In the genomic region with DNA sequence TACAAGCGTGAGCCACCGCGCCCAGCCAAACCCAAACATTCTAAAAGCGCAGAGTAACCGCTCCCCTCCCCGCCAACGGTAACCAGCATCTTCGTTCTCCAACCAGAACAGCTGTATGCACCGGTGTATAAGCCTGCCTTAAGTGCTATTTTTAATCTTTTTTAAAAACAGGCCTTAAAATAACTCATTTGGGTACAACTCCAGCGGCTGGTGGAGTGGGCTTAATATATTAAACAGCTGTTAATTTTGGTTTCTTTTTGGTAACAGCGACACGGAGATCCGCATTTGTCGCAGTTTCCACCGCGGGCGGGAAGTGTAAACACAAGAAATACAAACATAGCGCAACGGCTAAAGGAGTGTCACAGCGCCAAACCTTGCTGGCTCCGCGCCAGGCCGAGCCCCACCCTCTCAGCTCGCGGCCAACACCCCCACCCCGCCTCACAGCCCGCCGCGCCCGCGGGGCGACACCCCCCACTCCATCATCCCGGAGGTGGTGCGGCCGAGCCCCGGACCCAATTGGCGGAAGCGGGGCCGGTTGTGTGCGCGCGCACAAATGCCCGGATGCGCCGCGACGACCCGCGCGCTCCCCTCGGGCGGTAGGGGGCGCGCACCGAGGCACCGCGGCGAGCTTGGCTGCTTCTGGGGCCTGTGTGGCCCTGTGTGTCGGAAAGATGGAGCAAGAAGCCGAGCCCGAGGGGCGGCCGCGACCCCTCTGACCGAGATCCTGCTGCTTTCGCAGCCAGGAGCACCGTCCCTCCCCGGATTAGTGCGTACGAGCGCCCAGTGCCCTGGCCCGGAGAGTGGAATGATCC, we compare ENCODE assay signal across 8 cellular contexts. TPM values are rescaled to one million over a fixed set of nuclear protein-coding genes. Genes with fewer than 3 reads are reported as not detected.
DNase-seq lines count a peak whose midpoint lies in the region; ATAC-seq and TF ChIP-seq lines count a peak whose summit lies in the region.

Gene MDM2, plus strand, starts transcription at position 602 of the 812 bp plus-strand sequence. CDS start 301 bp downstream, outside the sequence.

- peak within 1 kb of the TSS; percentile 97 for H3K27ac Mint-ChIP-seq in T-helper 17 cell

- peak within 1 kb of the TSS; percentile 98 to 99 for H3K27ac ChIP-seq in uterus

- H3K9me3 ChIP-seq in T-helper 17 cell (ENCODE audit: control insufficient read depth, low read length, poor library complexity, severe bottlenecking) (no peaks in the 10 kb centered on the region), uterus (no peaks in the 10 kb centered on the region)

- peak; percentile 71 to 89 (median 81) for TF ChIP-seq CTCF in uterus (IDR thresholded peaks at IDR 0.05)

- no peaks in the 10 kb centered on the region for H3K27me3 ChIP-seq in uterus

- H3K4me3 ChIP-seq in uterus = peak within 1 kb of the TSS; percentile 78 to 99

- peak within 1 kb of the TSS; percentile 94 for H3K4me3 Mint-ChIP-seq in T-helper 17 cell

- peaks cover 3% of the 10 kb centered on the region for H3K36me3 Mint-ChIP-seq in T-helper 17 cell (ENCODE audit: low read depth)

- peak; percentile 91 for TF ChIP-seq POLR2A in GM18505 (IDR thresholded peaks at IDR 0.05; ENCODE audit: borderline replicate concordance, extremely low read depth, insufficient read depth, insufficient read length)
- peak; percentile 70 to 91 for TF ChIP-seq POLR2A in uterus (IDR thresholded peaks at IDR 0.05)

- intact Hi-C loops in left ventricle myocardium superior (cut with micrococcal nuclease) = no loop called here
- intact Hi-C loops in uterus (cut with DNase I; ENCODE audit: low total_unique reads) = no loop called here

- peaks cover 0 to 9% of the 10 kb centered on the region in 2 donors for H3K4me1 ChIP-seq in uterus

- ATAC-seq in GM18505 (IDR thresholded peaks at IDR 0.05; ENCODE audit: unreplicated experiment) = peak; percentile 76
- ATAC-seq in HG02970 (IDR thresholded peaks at IDR 0.05; ENCODE audit: low FRiP score, unreplicated experiment) = peak; percentile 80
- peak; percentile 95 for ATAC-seq in T-helper 17 cell
- ATAC-seq in left ventricle myocardium superior = peak; percentile 98

- no peaks in the 10 kb centered on the region for H3K27me3 Mint-ChIP-seq in T-helper 17 cell

- H3K4me1 Mint-ChIP-seq in T-helper 17 cell = peaks cover 15% of the 10 kb centered on the region

- H3K36me3 ChIP-seq in uterus = no peaks in the 10 kb centered on the region

- DNase-seq in NCI-H187 (lab: John Stamatoyannopoulos, UW) (peak; percentile 95 to 96), T-helper 17 cell (peak; percentile 98 to 99 (median 98)), amygdala (lab: John Stamatoyannopoulos, UW) (peak; percentile 38 to 93 (median 83)), left ventricle myocardium superior (peak; percentile 98), putamen (ENCODE audit: low spot score) (peak; percentile 92), uterus (peak; percentile 92 to 95)

RNA-seq across cellular contexts. Expression of gene MDM2, which starts in this region (rescaled TPM):
- 100 to 1,000 TPM in 1 of 2 donors, 10 to 100 TPM in 1; 96.3 to 101 TPM for total RNA-seq in T-helper 17 cell
- total RNA-seq in left ventricle myocardium superior = 37.6 TPM
- 100 to 1,000 TPM in 1 of 4 donors, 10 to 100 TPM in 3; 64.0 to 124 (median 85.0) TPM for total RNA-seq in uterus

Comparison
In these comparisons a context has a peak if more than half of its experiments do, and no peak if none do; other contexts are left out.
1. Peak in every context shown above with its lines: DNase-seq, ATAC-seq, H3K4me3 ChIP-seq and H3K27ac ChIP-seq.